1 cellular context compared by ENCODE assay signal in the genomic region with DNA sequence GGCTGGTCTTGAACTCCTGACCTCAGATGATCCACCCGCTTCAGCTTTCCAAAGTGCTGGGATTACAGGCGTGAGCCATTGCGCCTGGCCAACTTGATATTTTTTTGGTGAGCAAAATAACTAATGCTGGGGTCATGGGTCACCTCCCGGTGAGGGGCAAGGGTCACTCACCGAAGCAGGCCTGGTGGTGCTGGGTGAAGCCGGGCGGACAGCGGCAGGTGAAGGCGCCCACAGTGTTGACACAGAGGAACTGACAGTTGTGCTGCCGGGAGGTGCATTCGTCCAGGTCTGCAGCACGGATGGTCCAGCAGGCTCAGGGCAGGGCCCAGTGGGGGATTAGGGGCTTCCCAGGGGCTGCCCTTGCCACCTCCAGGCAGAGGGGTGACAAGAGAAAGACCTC.
TF ChIP-seq lines count a peak whose summit lies in the region.

No MANE protein-coding gene starts in this region.

TF ChIP-seq in K562, 482 proteins besides CTCF, POLR2A, EP300 and RAD21:
- TF ChIP-seq NR2C1 (IDR thresholded peaks at IDR 0.05) (peak; percentile 9; the same call in 1 of the 2 replicates), NR2C1 (tag; IDR thresholded peaks at IDR 0.05) (no peak), SMAD4 (CRISPR knock-in tag; conservative IDR thresholded peaks at IDR 0.05) (no peak)
